ENCODE assay signal across 8 cellular contexts in the genomic region with DNA sequence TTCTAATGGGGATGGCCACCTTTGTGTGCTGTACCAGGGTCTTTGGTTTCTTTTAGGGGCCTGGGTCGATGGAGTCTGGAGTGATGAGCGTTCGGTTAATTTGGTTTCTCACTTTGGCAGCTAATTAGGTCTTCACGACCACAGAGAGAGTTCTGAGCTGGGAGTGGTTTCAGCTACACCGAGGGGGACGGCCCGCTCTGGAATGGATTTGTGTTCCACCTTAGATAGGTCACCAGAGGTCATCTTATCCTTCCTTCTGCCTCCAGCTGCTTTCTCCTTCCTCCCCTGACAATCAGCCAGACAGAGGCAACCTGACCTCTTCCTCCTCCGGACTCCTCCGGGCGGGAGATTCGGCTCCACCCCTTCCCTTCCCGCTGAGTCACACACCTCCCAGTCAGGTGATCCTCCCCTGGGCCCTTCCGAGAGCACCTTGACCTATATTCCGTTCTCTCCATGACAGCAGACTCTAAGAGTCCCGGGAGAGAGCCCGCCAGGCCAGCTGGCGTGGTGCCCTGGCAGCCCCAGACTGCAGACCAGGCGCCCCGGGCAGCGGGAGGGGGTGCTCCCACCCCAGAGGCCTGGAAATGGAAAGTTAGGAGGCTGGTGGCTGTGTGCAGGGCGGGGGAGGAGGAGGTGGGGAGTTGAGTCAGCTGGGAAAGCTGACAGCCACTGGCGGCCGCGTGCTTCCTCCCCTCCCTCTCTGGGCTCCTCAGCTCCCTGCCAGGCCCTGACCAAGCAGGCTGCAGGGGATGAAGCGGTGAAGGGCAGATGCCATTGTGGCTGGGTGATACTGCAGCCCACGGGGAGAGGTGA. TPM values are rescaled to one million over a fixed set of nuclear protein-coding genes. Genes with fewer than 3 reads are reported as not detected.
DNase-seq lines count a peak whose midpoint lies in the region; ATAC-seq, FAIRE-seq and TF ChIP-seq lines count a peak whose summit lies in the region.

No MANE protein-coding gene starts in this region.

- peak; percentile 51 for ATAC-seq in HG02763 (IDR thresholded peaks at IDR 0.05; ENCODE audit: unreplicated experiment)
- peak; percentile 79 for ATAC-seq in T-helper 17 cell

- peak; percentile 88 for FAIRE-seq in GM12891 (lab: Jason Lieb, UNC)

- peak overlapping the region; percentile 1 for H3K4me3 ChIP-seq in hepatocyte

- peak overlapping the region; percentile 68 for H3K4me2 ChIP-seq in hepatocyte

- peak overlapping the region; percentile 97 for H3K27ac ChIP-seq in hepatocyte

- H3K27me3 ChIP-seq in hepatocyte: no peaks in the 10 kb centered on the region

- H3K4me1 ChIP-seq in hepatocyte (ENCODE audit: insufficient read depth): peaks cover 27% of the 10 kb centered on the region

- H3K36me3 ChIP-seq in hepatocyte (replicated peaks; ENCODE audit: insufficient read depth, low read depth): no peaks in the 10 kb centered on the region

- H2AFZ ChIP-seq in hepatocyte: peak overlapping the region; percentile 2

- H3K27me3 Mint-ChIP-seq in T-helper 17 cell: no peaks in the 10 kb centered on the region

- peaks cover 13% of the 10 kb centered on the region for H3K4me1 Mint-ChIP-seq in T-helper 17 cell

- no peaks in the 10 kb centered on the region for H3K36me3 Mint-ChIP-seq in T-helper 17 cell (ENCODE audit: low read depth)

- TF ChIP-seq POLR2A in GM12891 (IDR thresholded peaks at IDR 0.05; ENCODE audit: low read depth, low read length): peak; percentile 51

- H3K4me3 Mint-ChIP-seq in T-helper 17 cell: peak overlapping the region; percentile 90

- peak overlapping the region; percentile 96 for H3K27ac Mint-ChIP-seq in T-helper 17 cell

- H3K9me3 ChIP-seq in T-helper 17 cell (ENCODE audit: control insufficient read depth, low read length, poor library complexity, severe bottlenecking): no peaks in the 10 kb centered on the region
- no peaks in the 10 kb centered on the region for H3K9me3 ChIP-seq in hepatocyte (ENCODE audit: low read depth)

- 12% methylated on average over 22 of the region's 26 CpGs for WGBS in hepatocyte (ENCODE audit: low lambda C conversion rate, missing lambda C conversion rate)

- H3K9me2 ChIP-seq in hepatocyte (replicated peaks; ENCODE audit: insufficient read depth): no peaks in the 10 kb centered on the region

- peaks cover 52% of the 10 kb centered on the region for H3K79me2 ChIP-seq in hepatocyte

- no peaks in the 10 kb centered on the region for H4K20me1 ChIP-seq in hepatocyte (ENCODE audit: insufficient read depth, poor library complexity, severe bottlenecking)

- peak; percentile 30 for DNase-seq in GM12891 (ENCODE audit: insufficient read length, low spot score)
- peak; percentile 56 for DNase-seq in NCI-H1417 treated with DMSO at 0.1 percent for 48 hours (lab: John Stamatoyannopoulos, UW)
- peak; percentile 20 to 57 (median 41) for DNase-seq in T-helper 17 cell
- peak; percentile 97 for DNase-seq in astrocyte of the hippocampus (ENCODE audit: low read depth, low spot score)
- peak; percentile 94 for DNase-seq in hepatocyte (ENCODE audit: low spot score)
- peak; percentile 94 for DNase-seq in putamen (ENCODE audit: low spot score)
- DNase-seq in HuH-7 (ENCODE audit: low spot score): no peak

- no peak for TF ChIP-seq CTCF in hepatocyte (IDR thresholded peaks at IDR 0.05; ENCODE audit: poor library complexity)

TF ChIP-seq in GM12891, 5 proteins besides CTCF, POLR2A, EP300 and RAD21:
- TF ChIP-seq PAX5 (IDR thresholded peaks at IDR 0.05; ENCODE audit: insufficient read depth, low read length, severe bottlenecking): no peak
- peak; percentile 23; the same call in 1 of the 2 replicates for TF ChIP-seq SPI1 (IDR thresholded peaks at IDR 0.05; ENCODE audit: low read depth, low read length)
- no peak for TF ChIP-seq POU2F2 (IDR thresholded peaks at IDR 0.05; ENCODE audit: low read depth, low read length)
- TF ChIP-seq TAF1 (IDR thresholded peaks at IDR 0.05; ENCODE audit: low read depth, low read length): no peak
- 0 out of 2 replicates have a peak, but pooled peaks have one; percentile 12 for TF ChIP-seq POLR2AphosphoS5 (IDR thresholded peaks at IDR 0.05; ENCODE audit: low read depth, low read length)

RNA-seq across cellular contexts. Expression of a gene that starts 44.7 kb away (rescaled TPM):
- polyA plus RNA-seq in GM12891 (2012; ENCODE audit: low read depth, missing spikeins): 26.8 TPM
- total RNA-seq in T-helper 17 cell (10 to 100 TPM; 32.4 to 33.3 TPM), hepatocyte (68.2 and 89.4 TPM in 2 replicates)
- 54.9 and 72.6 TPM in 2 replicates for polyA plus RNA-seq in hepatocyte

RNA-seq across cellular contexts. Expression of a gene that starts 46.8 kb away (rescaled TPM):
- polyA plus RNA-seq in GM12891 (2012; ENCODE audit: low read depth, missing spikeins): 1.2 TPM
- total RNA-seq in T-helper 17 cell (under 1 TPM in 1 of 2 donors, not detected in 1; 0.31 TPM), hepatocyte (0.64 and 2.3 TPM in 2 replicates)
- 0.81 and 1.4 TPM in 2 replicates for polyA plus RNA-seq in hepatocyte
